10 cellular contexts compared by ENCODE assay signal in the genomic region with DNA sequence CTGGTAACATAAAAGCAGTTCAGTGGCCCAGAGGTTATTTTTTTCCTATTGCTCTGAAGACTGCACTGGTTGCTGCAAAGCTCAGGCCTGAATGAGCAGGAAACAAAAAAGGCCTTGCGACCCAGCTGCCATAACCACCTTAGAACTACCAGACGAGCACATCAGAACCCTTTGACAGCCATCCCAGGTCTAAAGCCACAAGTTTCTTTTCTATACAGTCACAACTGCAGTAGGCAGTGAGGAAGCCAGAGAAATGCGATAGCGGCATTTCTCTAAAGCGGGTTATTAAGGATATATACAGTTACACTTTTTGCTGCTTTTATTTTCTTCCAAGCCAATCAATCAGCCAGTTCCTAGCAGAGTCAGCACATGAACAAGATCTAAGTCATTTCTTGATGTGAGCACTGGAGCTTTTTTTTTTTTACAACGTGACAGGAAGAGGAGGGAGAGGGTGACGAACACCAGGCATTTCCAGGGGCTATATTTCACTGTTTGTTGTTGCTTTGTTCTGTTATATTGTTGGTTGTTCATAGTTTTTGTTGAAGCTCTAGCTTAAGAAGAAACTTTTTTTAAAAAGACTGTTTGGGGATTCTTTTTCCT. TPM values are rescaled to one million over a fixed set of nuclear protein-coding genes. Genes with fewer than 3 reads are reported as not detected.
DNase-seq lines count a peak whose midpoint lies in the region; ATAC-seq and TF ChIP-seq lines count a peak whose summit lies in the region.
"Had no signal": no experiment of that assay in that cellular context is flagged by ENCODE, and none has a peak within 500 bp of the region (broad histone marks: within the 10 kb centered on the region; RNA-seq: fewer than 3 reads in every experiment).

No MANE protein-coding gene starts in this region.

- H3K36me3 ChIP-seq in heart left ventricle (peaks cover 0 to 100% (median 87%) of the 10 kb centered on the region in 9 donors), thoracic aorta (peaks cover 23% of the 10 kb centered on the region), upper lobe of left lung (peaks cover 8 to 81% (median 11%) of the 10 kb centered on the region in 4 donors)

- intact Hi-C loops in heart left ventricle (cut with DNase I) (no loop called here), Right ventricle myocardium superior (cut with DNase I) (no loop called here)

- H3K27ac ChIP-seq in heart left ventricle (peak overlapping the region in 7 of 12 donors; percentile 18 to 39 (median 28)), thoracic aorta (peak overlapping the region; percentile 8 to 37), upper lobe of left lung (peak overlapping the region in 1 of 4 donors; percentile 11)

- no peaks in the 10 kb centered on the region for H3K27me3 Mint-ChIP-seq in activated T-helper 17 cell treated with anti-CD3 and anti-CD28 coated beads, Interleukin-2, amount 50 U/mL, for 72 hours

- no peak overlapping the region for H3K4me3 Mint-ChIP-seq in activated T-helper 17 cell treated with anti-CD3 and anti-CD28 coated beads, Interleukin-2, amount 50 U/mL, for 72 hours

- no peak overlapping the region for H3K4me3 ChIP-seq in heart left ventricle
- no peak overlapping the region for H3K4me3 ChIP-seq in thoracic aorta
- no peak overlapping the region for H3K4me3 ChIP-seq in upper lobe of left lung
- H3K4me3 ChIP-seq: HAP-1 had no signal

- ATAC-seq in heart left ventricle = peak in 2 of 4 donors; percentile 31 to 73
- ATAC-seq in Right ventricle myocardium superior (ENCODE audit: poor library complexity) = no peak
- peak; percentile 14 for ATAC-seq in activated T-helper 17 cell treated with anti-CD3 and anti-CD28 coated beads, Interleukin-2, amount 50 U/mL, for 72 hours (replicated peaks)
- ATAC-seq in thoracic aorta (ENCODE audit: insufficient number of reproducible peaks, low FRiP score, low read depth) = no peak
- no peak for ATAC-seq in HG03097 (IDR thresholded peaks at IDR 0.05; ENCODE audit: low FRiP score, unreplicated experiment)
- ATAC-seq in upper lobe of left lung (ENCODE audit: low FRiP score in 2 of 2) = no peak

- H3K36me3 Mint-ChIP-seq in activated T-helper 17 cell treated with anti-CD3 and anti-CD28 coated beads, Interleukin-2, amount 50 U/mL, for 72 hours (ENCODE audit: low read depth) = peaks cover 90% of the 10 kb centered on the region

- no peaks in the 10 kb centered on the region for H3K9me3 Mint-ChIP-seq in activated T-helper 17 cell treated with anti-CD3 and anti-CD28 coated beads, Interleukin-2, amount 50 U/mL, for 72 hours

- 70 to 77% (median 73%) methylated on average over 7 of the region's 7 CpGs for WGBS in heart left ventricle, 4 donors
- WGBS in upper lobe of left lung, 2 donors = 50 to 55% methylated on average over 7 of the region's 7 CpGs

- H3K4me1 ChIP-seq in heart left ventricle = peaks cover 0 to 9% (median 0%) of the 10 kb centered on the region in 12 donors
- H3K4me1 ChIP-seq in thoracic aorta (ENCODE audit: control insufficient read depth in 1 of 2, low read depth in 2 of 2) = no peaks in the 10 kb centered on the region
- peaks cover 0 to 8% (median 0%) of the 10 kb centered on the region in 4 donors for H3K4me1 ChIP-seq in upper lobe of left lung
- H3K4me1 ChIP-seq: HAP-1 had no signal

- H3K27ac Mint-ChIP-seq in activated T-helper 17 cell treated with anti-CD3 and anti-CD28 coated beads, Interleukin-2, amount 50 U/mL, for 72 hours = no peak overlapping the region

- H3K9me3 ChIP-seq in heart left ventricle (no peaks in the 10 kb centered on the region), thoracic aorta (no peaks in the 10 kb centered on the region), upper lobe of left lung (no peaks in the 10 kb centered on the region)
- H3K9me3 ChIP-seq: HAP-1 had no signal

- TF ChIP-seq CTCF in heart left ventricle (IDR thresholded peaks at IDR 0.05) = no peak
- no peak for TF ChIP-seq CTCF in thoracic aorta (IDR thresholded peaks at IDR 0.05)
- no peak for TF ChIP-seq CTCF in upper lobe of left lung (IDR thresholded peaks at IDR 0.05)

- TF ChIP-seq EP300 in upper lobe of left lung (IDR thresholded peaks at IDR 0.05) = no peak

- TF ChIP-seq POLR2A in heart left ventricle (IDR thresholded peaks at IDR 0.05) (no peak), upper lobe of left lung (IDR thresholded peaks at IDR 0.05) (no peak)

- H3K4me1 Mint-ChIP-seq in activated T-helper 17 cell treated with anti-CD3 and anti-CD28 coated beads, Interleukin-2, amount 50 U/mL, for 72 hours = no peaks in the 10 kb centered on the region

- DNase-seq in heart left ventricle (no peak), Right ventricle myocardium superior (no peak), iris pigment epithelial cell (ENCODE audit: low read depth) (peak; percentile 32), thoracic aorta (ENCODE audit: low spot score) (no peak), upper lobe of left lung (no peak), mucosa of gallbladder (ENCODE audit: low spot score) (no peak)
- DNase-seq: NCI-H82 had no signal

- no peaks in the 10 kb centered on the region for H3K27me3 ChIP-seq in heart left ventricle
- H3K27me3 ChIP-seq in thoracic aorta (replicated peaks; ENCODE audit: insufficient read depth) = no peaks in the 10 kb centered on the region
- no peaks in the 10 kb centered on the region for H3K27me3 ChIP-seq in upper lobe of left lung

RNA-seq across cellular contexts. Expression of a gene that starts 48.8 kb away (rescaled TPM):
- total RNA-seq in heart left ventricle = 10 to 100 TPM; 39.4 to 55.4 (median 50.2) TPM
- 10 to 100 TPM; 26.5 to 29.8 TPM for polyA plus RNA-seq in heart left ventricle
- 38.3 TPM for total RNA-seq in Right ventricle myocardium superior
- 10 to 100 TPM; 10.2 to 16.3 TPM for total RNA-seq in activated T-helper 17 cell treated with anti-CD3 and anti-CD28 coated beads, Interleukin-2, amount 50 U/mL, for 72 hours
- 10 to 100 TPM; 42.0 to 51.4 TPM for total RNA-seq in thoracic aorta
- total RNA-seq in upper lobe of left lung = 10 to 100 TPM; 38.2 to 81.1 (median 43.1) TPM
- 38.8 TPM for total RNA-seq in mucosa of gallbladder
